Comparison of ENCODE assay signal across 11 cellular contexts in the genomic region with DNA sequence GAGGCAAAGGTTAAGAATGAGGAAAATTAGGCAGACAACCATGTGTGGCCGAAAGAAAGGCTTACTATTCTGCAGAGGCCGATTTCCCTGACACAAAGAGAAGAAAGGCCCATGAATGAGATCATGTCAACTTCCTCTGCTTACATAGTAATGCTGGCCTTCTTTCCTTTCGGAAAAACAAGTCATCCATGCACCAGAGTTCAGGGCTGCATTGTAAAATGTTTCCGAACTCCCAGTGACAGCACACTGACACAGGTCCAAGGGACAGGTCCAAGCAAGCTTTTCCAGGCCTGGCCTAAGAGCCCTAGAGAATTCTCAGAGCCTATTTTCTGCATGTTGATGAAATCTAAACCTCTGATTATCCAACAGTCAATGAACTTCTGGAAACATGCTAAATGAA.
A peak's percentile ranks its signal among the peaks of the same experiment; 100 is the strongest.
DNase-seq lines count a peak whose midpoint lies in the region; ATAC-seq, FAIRE-seq and TF ChIP-seq lines count a peak whose summit lies in the region.
"Had no signal": no experiment of that assay in that cellular context is flagged by ENCODE, and none has a peak within 500 bp of the region (broad histone marks: within the 10 kb centered on the region; RNA-seq: fewer than 3 reads in every experiment).

No MANE protein-coding gene starts in this region.

- H3K79me2 ChIP-seq in HepG2 (ENCODE audit: insufficient read depth, low read length) = no peaks in the 10 kb centered on the region
- H3K79me2 ChIP-seq in smooth muscle cell (ENCODE audit: low read depth) = no peaks in the 10 kb centered on the region

- H3K4me3 Mint-ChIP-seq in endodermal cell = no peak overlapping the region
- H3K4me3 Mint-ChIP-seq in T-helper 2 cell treated with Interferon-gamma antibody and Interleukin-4, amounts not matched to agents 5 μg/mL and 100 μg/mL, for 36 hours = no peak overlapping the region
- H3K4me3 Mint-ChIP-seq: activated B cell treated with CpG ODN at 0.5 μM for 24 hours had no signal

- H3K9ac ChIP-seq in endodermal cell (ENCODE audit: extremely low read depth, low read length, poor library complexity, severe bottlenecking) (no peak overlapping the region), HepG2 (ENCODE audit: insufficient read depth, low read depth, low read length) (peak overlapping the region; percentile 47), smooth muscle cell (ENCODE audit: low read depth) (no peak overlapping the region)

- TF ChIP-seq CTCF in endodermal cell (conservative IDR thresholded peaks at IDR 0.05) = no peak
- TF ChIP-seq CTCF in HepG2 (CRISPR knock-in tag; IDR thresholded peaks at IDR 0.05) = no peak
- TF ChIP-seq CTCF in smooth muscle cell (IDR thresholded peaks at IDR 0.05; ENCODE audit: borderline replicate concordance, insufficient read depth, poor library complexity, severe bottlenecking) = no peak

- H3K4me1 ChIP-seq in endodermal cell (ENCODE audit: control insufficient read depth, insufficient read depth, low read length) = peaks cover 9% of the 10 kb centered on the region
- H3K4me1 ChIP-seq in HepG2 (ENCODE audit: insufficient read depth, low read length) = peaks cover 32% of the 10 kb centered on the region
- peaks cover 16% of the 10 kb centered on the region for H3K4me1 ChIP-seq in smooth muscle cell (ENCODE audit: low read depth)

- H3K4me2 ChIP-seq in HepG2 (ENCODE audit: low read depth, low read length) = peak overlapping the region; percentile 64
- H3K4me2 ChIP-seq in smooth muscle cell = peak overlapping the region; percentile 12

- H3K36me3 Mint-ChIP-seq in endodermal cell (ENCODE audit: low read depth) = peaks cover 13% of the 10 kb centered on the region
- no peaks in the 10 kb centered on the region for H3K36me3 Mint-ChIP-seq in T-helper 2 cell treated with Interferon-gamma antibody and Interleukin-4, amounts not matched to agents 5 μg/mL and 100 μg/mL, for 36 hours (ENCODE audit: low read depth)

- in situ Hi-C loops in HepG2 (cut with HindIII; ENCODE audit: extremely low pct_ligation_motif_present, low pct_unique_long_range_greater_than_20kb) = no loop called here

- FAIRE-seq in HepG2 (lab: Jason Lieb, UNC) = peak; percentile 49

- CTCF ChIA-PET in HepG2 (lab: Yijun Ruan, JAX; ENCODE audit: low intra/inter-chr PET ratio, low total read pairs) = no interaction called here

- H4K20me1 ChIP-seq in HepG2 (ENCODE audit: insufficient read depth, low read length) (no peaks in the 10 kb centered on the region), smooth muscle cell (ENCODE audit: low read depth) (no peaks in the 10 kb centered on the region)

- H3K27me3 ChIP-seq in endodermal cell (ENCODE audit: control insufficient read depth, insufficient read depth, low read length, poor library complexity, severe bottlenecking) = no peaks in the 10 kb centered on the region
- no peaks in the 10 kb centered on the region for H3K27me3 ChIP-seq in HepG2 (ENCODE audit: control insufficient read depth in 1 of 2, insufficient read depth in 2 of 2, low read length in 2 of 2)
- no peaks in the 10 kb centered on the region for H3K27me3 ChIP-seq in smooth muscle cell (ENCODE audit: low read depth)

- 40 to 85% methylated on average over 4 of the region's 4 CpGs for WGBS in endodermal cell (ENCODE audit: insufficient coverage in 1 of 2, insufficient read length in 1 of 2), 2 experiments
- 8% methylated on average over 4 of the region's 4 CpGs for WGBS in HepG2 (ENCODE audit: low lambda C conversion rate)
- WGBS in smooth muscle cell (ENCODE audit: low lambda C conversion rate) = 28% methylated on average over 4 of the region's 4 CpGs

- no TSS peak for BruUV-seq in HepG2 (replicated peaks; lab: Mats Ljungman, UMichigan)

- TF ChIP-seq EP300 in HepG2 (IDR thresholded peaks at IDR 0.05; ENCODE audit: low read depth in 2 of 2, low read length in 2 of 2) (peak in 1 of 2 experiments; percentile 48; a peak in 1 of 4 replicates), HepG2 (CRISPR knock-in tag; IDR thresholded peaks at IDR 0.05; ENCODE audit: borderline replicate concordance) (peak; percentile 21; the same call in 1 of the 2 replicates)

- H2AFZ ChIP-seq in HepG2 (ENCODE audit: low read length) (peak overlapping the region; percentile 68), smooth muscle cell (ENCODE audit: low read depth) (peak overlapping the region; percentile 11)

- TF ChIP-seq RAD21 in HepG2 (CRISPR knock-in tag; IDR thresholded peaks at IDR 0.05) = no peak

- no peaks in the 10 kb centered on the region for H3K9me3 Mint-ChIP-seq in endodermal cell
- peaks cover 6% of the 10 kb centered on the region for H3K9me3 Mint-ChIP-seq in T-helper 2 cell treated with Interferon-gamma antibody and Interleukin-4, amounts not matched to agents 5 μg/mL and 100 μg/mL, for 36 hours
- H3K9me3 Mint-ChIP-seq: activated B cell treated with CpG ODN at 0.5 μM for 24 hours had no signal

- H3F3A ChIP-seq in smooth muscle cell (ENCODE audit: low read depth) = peaks cover 2% of the 10 kb centered on the region

- H3K9me3 ChIP-seq in endodermal cell (ENCODE audit: control insufficient read depth, low read length) (peaks cover 6% of the 10 kb centered on the region), HepG2 (ENCODE audit: low read length) (no peaks in the 10 kb centered on the region), smooth muscle cell (replicated peaks; ENCODE audit: low read depth) (no peaks in the 10 kb centered on the region)

- ATAC-seq in HepG2 (peak; percentile 99), HG02678 (IDR thresholded peaks at IDR 0.05; ENCODE audit: unreplicated experiment) (no peak), GM19351 (IDR thresholded peaks at IDR 0.05; ENCODE audit: unreplicated experiment) (no peak)

- intact Hi-C loops in HepG2 (cut with micrococcal nuclease; ENCODE audit: unreplicated experiment) = no loop called here

- DNase-seq in NCI-H774 (lab: John Stamatoyannopoulos, UW) (peak; percentile 12), endodermal cell (peak; percentile 44), HepG2 (ENCODE audit: low spot score) (peak; percentile 90), smooth muscle cell (lab: John Stamatoyannopoulos, UW; ENCODE audit: unreplicated experiment) (no peak), hepatic stellate cell (ENCODE audit: low spot score) (no peak)
- no peak for DNase-seq in T-helper 2 cell treated with Interferon-gamma antibody and Interleukin-4, amounts not matched to agents 5 μg/mL and 100 μg/mL, for 36 hours (ENCODE audit: low spot score)
- DNase-seq: activated B cell treated with CpG ODN at 0.5 μM for 24 hours, activated gamma-delta T cell, NCI-H1694 treated with DMSO at 0.1 percent for 48 hours had no signal

- no peak overlapping the region for H3K27ac Mint-ChIP-seq in endodermal cell
- no peak overlapping the region for H3K27ac Mint-ChIP-seq in T-helper 2 cell treated with Interferon-gamma antibody and Interleukin-4, amounts not matched to agents 5 μg/mL and 100 μg/mL, for 36 hours
- H3K27ac Mint-ChIP-seq: activated B cell treated with CpG ODN at 0.5 μM for 24 hours had no signal

- H3K27me3 Mint-ChIP-seq in endodermal cell (ENCODE audit: insufficient read depth) = no peaks in the 10 kb centered on the region
- no peaks in the 10 kb centered on the region for H3K27me3 Mint-ChIP-seq in T-helper 2 cell treated with Interferon-gamma antibody and Interleukin-4, amounts not matched to agents 5 μg/mL and 100 μg/mL, for 36 hours (ENCODE audit: low read depth)
- H3K27me3 Mint-ChIP-seq: activated B cell treated with CpG ODN at 0.5 μM for 24 hours had no signal

- H3K4me3 ChIP-seq in endodermal cell (ENCODE audit: low read length) (no peak overlapping the region), HepG2 (replicated peaks in 1 of 3; ENCODE audit: insufficient read depth in 1 of 3, low read depth in 2 of 3, low read length in 3 of 3) (peak overlapping the region in 1 of 3 experiments; percentile 24; a peak in 1 of 6 replicates), smooth muscle cell (no peak overlapping the region)

- H3K4me1 Mint-ChIP-seq in endodermal cell = peaks cover 30% of the 10 kb centered on the region
- no peaks in the 10 kb centered on the region for H3K4me1 Mint-ChIP-seq in T-helper 2 cell treated with Interferon-gamma antibody and Interleukin-4, amounts not matched to agents 5 μg/mL and 100 μg/mL, for 36 hours (ENCODE audit: low read depth)

- POLR2A ChIA-PET in HepG2 (lab: Yijun Ruan, JAX) = no interaction called here

- H3K36me3 ChIP-seq in endodermal cell (ENCODE audit: control insufficient read depth, insufficient read depth, low read length) (peaks cover 10% of the 10 kb centered on the region), HepG2 (replicated peaks in 1 of 2; ENCODE audit: control insufficient read depth in 1 of 2, insufficient read depth in 2 of 2, low read length in 2 of 2) (no peaks in the 10 kb centered on the region), smooth muscle cell (ENCODE audit: low read depth) (no peaks in the 10 kb centered on the region)

- H3K27ac ChIP-seq in endodermal cell (ENCODE audit: low read depth, low read length) = peak overlapping the region; percentile 94
- peak overlapping the region; percentile 52 for H3K27ac ChIP-seq in HepG2 (ENCODE audit: extremely low read length, insufficient read depth, low read length)
- H3K27ac ChIP-seq in smooth muscle cell (ENCODE audit: low read depth) = no peak overlapping the region

- TF ChIP-seq POLR2A in HepG2 (IDR thresholded peaks at IDR 0.05; ENCODE audit: insufficient read depth in 1 of 2, low read depth in 2 of 2, low read length in 2 of 2) = no peak

TF ChIP-seq in HepG2, 621 proteins besides CTCF, POLR2A, EP300 and RAD21 (continues in another document):
- TF ChIP-seq SRF (IDR thresholded peaks at IDR 0.05; ENCODE audit: low read depth, low read length) (no peak), ZNF326 (CRISPR knock-in tag; IDR thresholded peaks at IDR 0.05; ENCODE audit: borderline replicate concordance) (no peak), HMG20A (CRISPR knock-in tag; IDR thresholded peaks at IDR 0.05; ENCODE audit: borderline replicate concordance) (peak; percentile 77; the same call in 1 of the 2 replicates), GATAD1 (CRISPR knock-in tag; IDR thresholded peaks at IDR 0.05) (0 out of 2 replicates have a peak, but pooled peaks have one; percentile 18), NBN (conservative IDR thresholded peaks at IDR 0.05) (no peak), ASH2L (IDR thresholded peaks at IDR 0.05; ENCODE audit: insufficient read length, low read depth, low read length) (peak; percentile 35), MEIS2 (CRISPR knock-in tag; IDR thresholded peaks at IDR 0.05) (peak; percentile 55; the same call in 1 of the 2 replicates), ZNF235 (CRISPR knock-in tag; IDR thresholded peaks at IDR 0.05; ENCODE audit: borderline replicate concordance) (no peak)
- TF ChIP-seq, protein P1, sequence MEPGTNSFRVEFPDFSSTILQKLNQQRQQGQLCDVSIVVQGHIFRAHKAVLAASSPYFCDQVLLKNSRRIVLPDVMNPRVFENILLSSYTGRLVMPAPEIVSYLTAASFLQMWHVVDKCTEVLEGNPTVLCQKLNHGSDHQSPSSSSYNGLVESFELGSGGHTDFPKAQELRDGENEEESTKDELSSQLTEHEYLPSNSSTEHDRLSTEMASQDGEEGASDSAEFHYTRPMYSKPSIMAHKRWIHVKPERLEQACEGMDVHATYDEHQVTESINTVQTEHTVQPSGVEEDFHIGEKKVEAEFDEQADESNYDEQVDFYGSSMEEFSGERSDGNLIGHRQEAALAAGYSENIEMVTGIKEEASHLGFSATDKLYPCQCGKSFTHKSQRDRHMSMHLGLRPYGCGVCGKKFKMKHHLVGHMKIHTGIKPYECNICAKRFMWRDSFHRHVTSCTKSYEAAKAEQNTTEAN (CRISPR knock-in tag; conservative IDR thresholded peaks at IDR 0.05) = peak; percentile 70; the same call in 1 of the 2 replicates

Comparison
In these comparisons a context has a peak if more than half of its experiments do, and no peak if none do; other contexts are left out.
1. DNase-seq: peak in NCI-H774 (single experiment), endodermal cell (single experiment) and HepG2 (single experiment); none in smooth muscle cell (single experiment), hepatic stellate cell (single experiment) and T-helper 2 cell treated with Interferon-gamma antibody and Interleukin-4, amounts not matched to agents 5 μg/mL and 100 μg/mL, for 36 hours (single experiment).